15 cellular contexts compared by ENCODE assay signal in genomic region chr3:15299036-15299435, GRCh38. TPM values are rescaled to one million over a fixed set of nuclear protein-coding genes. Genes with fewer than 3 reads are reported as not detected.
DNase-seq lines count a peak whose midpoint lies in the region; ATAC-seq and TF ChIP-seq lines count a peak whose summit lies in the region.
"Had no signal": no experiment of that assay in that cellular context is flagged by ENCODE, and none has a peak within 500 bp of the region (broad histone marks: within the 10 kb centered on the region; RNA-seq: fewer than 3 reads in every experiment).

No MANE protein-coding gene starts in this region.

- peaks cover 12% of the 10 kb centered on the region for H3K36me3 ChIP-seq in suprapubic skin
- H3K36me3 ChIP-seq: transverse colon had no signal

- DNase-seq in activated CD4-positive, alpha-beta T cell treated with anti-CD3 and anti-CD28 coated beads for 36 hours = peak; percentile 28
- no peak for DNase-seq in activated CD4-positive, alpha-beta T cell treated with anti-CD3 and anti-CD28 coated beads, Interleukin-2, amount 10 ng/mL, durations not matched to agents 7 days and 5 days
- DNase-seq in left colon (no peak), suprapubic skin (ENCODE audit: low spot score in 2 of 2) (peak in 1 of 2 donors; percentile 50), NCI-H345 (lab: John Stamatoyannopoulos, UW) (no peak)
- DNase-seq: 8988T; activated naive CD4-positive, alpha-beta T cell treated with anti-CD3 and anti-CD28 coated beads for 36 hours; CD8-positive, alpha-beta T cell; GF-D8; islet precursor cell; NCI-H2081 treated with DMSO at 0.1 percent for 48 hours; transverse colon had no signal

- TF ChIP-seq CTCF in suprapubic skin (IDR thresholded peaks at IDR 0.05) = no peak

- intact Hi-C loops in activated CD4-positive, alpha-beta T cell treated with anti-CD3 and anti-CD28 coated beads for 36 hours (cut with DNase I, micrococcal nuclease) = no loop called here
- intact Hi-C loops in left colon (cut with DNase I, micrococcal nuclease) = no loop called here

- peaks cover 25% of the 10 kb centered on the region for H3K4me1 ChIP-seq in suprapubic skin

- no peak overlapping the region for H3K4me3 ChIP-seq in suprapubic skin
- H3K4me3 ChIP-seq: transverse colon had no signal

- TF ChIP-seq EP300 in suprapubic skin (IDR thresholded peaks at IDR 0.05) = no peak

- no peaks in the 10 kb centered on the region for H3K9me3 ChIP-seq in suprapubic skin
- H3K9me3 ChIP-seq: transverse colon had no signal

- H3K27ac ChIP-seq in suprapubic skin = peak overlapping the region; percentile 18
- H3K27ac ChIP-seq: transverse colon had no signal

- CTCF ChIA-PET in activated CD4-positive, alpha-beta T cell treated with anti-CD3 and anti-CD28 coated beads for 36 hours (lab: Charles Lee) = interaction anchor here (0.6 to 2.9 kb wide), 11 partner anchors 8 to 199 kb away, joined by 3 to 10 read pairs (median 3); partner anchors contain the start of gene SH3BP5
- CTCF ChIA-PET in activated CD4-positive, alpha-beta T cell treated with anti-CD3 and anti-CD28 coated beads, Interleukin-2, amount 10 ng/mL, durations not matched to agents 7 days and 5 days (lab: Charles Lee) = interaction anchor here (0.6 to 1.6 kb wide), 4 partner anchors 8 to 95 kb away, joined by 3 to 4 read pairs (median 3); partner anchors contain the start of gene SH3BP5

- WGBS in suprapubic skin = 44% methylated on average over 3 of the region's 3 CpGs

- TF ChIP-seq POLR2A in suprapubic skin (IDR thresholded peaks at IDR 0.05) = no peak

- no peaks in the 10 kb centered on the region for H3K27me3 Mint-ChIP-seq in activated CD4-positive, alpha-beta T cell treated with anti-CD3 and anti-CD28 coated beads for 36 hours
- H3K27me3 Mint-ChIP-seq in activated CD4-positive, alpha-beta T cell treated with anti-CD3 and anti-CD28 coated beads, Interleukin-2, amount 10 ng/mL, durations not matched to agents 7 days and 5 days = no peaks in the 10 kb centered on the region
- H3K27me3 Mint-ChIP-seq in activated T-helper 17 cell treated with anti-CD3 and anti-CD28 coated beads, Interleukin-2, amount 50 U/mL, for 72 hours = no peaks in the 10 kb centered on the region

- H3K36me3 Mint-ChIP-seq in activated CD4-positive, alpha-beta T cell treated with anti-CD3 and anti-CD28 coated beads for 36 hours (ENCODE audit: low read depth) = peaks cover 30% of the 10 kb centered on the region
- peaks cover 72% of the 10 kb centered on the region for H3K36me3 Mint-ChIP-seq in activated CD4-positive, alpha-beta T cell treated with anti-CD3 and anti-CD28 coated beads, Interleukin-2, amount 10 ng/mL, durations not matched to agents 7 days and 5 days (ENCODE audit: low read depth)
- H3K36me3 Mint-ChIP-seq in activated T-helper 17 cell treated with anti-CD3 and anti-CD28 coated beads, Interleukin-2, amount 50 U/mL, for 72 hours (ENCODE audit: low read depth) = peaks cover 55% of the 10 kb centered on the region

- H3K4me1 Mint-ChIP-seq in activated CD4-positive, alpha-beta T cell treated with anti-CD3 and anti-CD28 coated beads for 36 hours = peaks cover 65% of the 10 kb centered on the region
- H3K4me1 Mint-ChIP-seq in activated CD4-positive, alpha-beta T cell treated with anti-CD3 and anti-CD28 coated beads, Interleukin-2, amount 10 ng/mL, durations not matched to agents 7 days and 5 days = peaks cover 68% of the 10 kb centered on the region
- H3K4me1 Mint-ChIP-seq in activated T-helper 17 cell treated with anti-CD3 and anti-CD28 coated beads, Interleukin-2, amount 50 U/mL, for 72 hours = peaks cover 53% of the 10 kb centered on the region

- H3K27ac Mint-ChIP-seq in activated CD4-positive, alpha-beta T cell treated with anti-CD3 and anti-CD28 coated beads for 36 hours = peak overlapping the region; percentile 45
- no peak overlapping the region for H3K27ac Mint-ChIP-seq in activated CD4-positive, alpha-beta T cell treated with anti-CD3 and anti-CD28 coated beads, Interleukin-2, amount 10 ng/mL, durations not matched to agents 7 days and 5 days
- peak overlapping the region; percentile 70 for H3K27ac Mint-ChIP-seq in activated T-helper 17 cell treated with anti-CD3 and anti-CD28 coated beads, Interleukin-2, amount 50 U/mL, for 72 hours
- H3K27ac Mint-ChIP-seq: activated naive CD4-positive, alpha-beta T cell treated with anti-CD3 and anti-CD28 coated beads for 36 hours had no signal

- no peaks in the 10 kb centered on the region for H3K27me3 ChIP-seq in suprapubic skin
- H3K27me3 ChIP-seq: transverse colon had no signal

- H3K4me3 Mint-ChIP-seq in activated CD4-positive, alpha-beta T cell treated with anti-CD3 and anti-CD28 coated beads for 36 hours = no peak overlapping the region
- H3K4me3 Mint-ChIP-seq in activated CD4-positive, alpha-beta T cell treated with anti-CD3 and anti-CD28 coated beads, Interleukin-2, amount 10 ng/mL, durations not matched to agents 7 days and 5 days = no peak overlapping the region
- H3K4me3 Mint-ChIP-seq in activated T-helper 17 cell treated with anti-CD3 and anti-CD28 coated beads, Interleukin-2, amount 50 U/mL, for 72 hours = peak overlapping the region; percentile 26
- H3K4me3 Mint-ChIP-seq: activated naive CD4-positive, alpha-beta T cell treated with anti-CD3 and anti-CD28 coated beads for 36 hours; CD8-positive, alpha-beta T cell had no signal

- POLR2A ChIA-PET in activated CD4-positive, alpha-beta T cell treated with anti-CD3 and anti-CD28 coated beads for 36 hours (lab: Charles Lee) = interaction anchor here (0.9 to 1.2 kb wide), 3 partner anchors 9 to 62 kb away, joined by 3 to 8 read pairs (median 3); no protein-coding TSS in a partner anchor
- POLR2A ChIA-PET in activated CD4-positive, alpha-beta T cell treated with anti-CD3 and anti-CD28 coated beads, Interleukin-2, amount 10 ng/mL, durations not matched to agents 7 days and 5 days (lab: Charles Lee) = no interaction called here

- peak; percentile 20 for ATAC-seq in activated CD4-positive, alpha-beta T cell treated with anti-CD3 and anti-CD28 coated beads for 36 hours
- ATAC-seq in activated T-helper 17 cell treated with anti-CD3 and anti-CD28 coated beads, Interleukin-2, amount 50 U/mL, for 72 hours (replicated peaks) = peak; percentile 30
- ATAC-seq in left colon (peak; percentile 58), GM21619 (IDR thresholded peaks at IDR 0.05; ENCODE audit: unreplicated experiment) (no peak), HG03521 (IDR thresholded peaks at IDR 0.05; ENCODE audit: unreplicated experiment) (no peak)
- ATAC-seq: CD8-positive, alpha-beta T cell had no signal

- H3K9me3 Mint-ChIP-seq in activated CD4-positive, alpha-beta T cell treated with anti-CD3 and anti-CD28 coated beads for 36 hours (ENCODE audit: low read depth) = no peaks in the 10 kb centered on the region
- H3K9me3 Mint-ChIP-seq in activated CD4-positive, alpha-beta T cell treated with anti-CD3 and anti-CD28 coated beads, Interleukin-2, amount 10 ng/mL, durations not matched to agents 7 days and 5 days = no peaks in the 10 kb centered on the region
- H3K9me3 Mint-ChIP-seq in activated T-helper 17 cell treated with anti-CD3 and anti-CD28 coated beads, Interleukin-2, amount 50 U/mL, for 72 hours = no peaks in the 10 kb centered on the region
- H3K9me3 Mint-ChIP-seq: activated naive CD4-positive, alpha-beta T cell treated with anti-CD3 and anti-CD28 coated beads for 36 hours; CD8-positive, alpha-beta T cell had no signal

RNA-seq across cellular contexts. Expression of gene SH3BP5, which starts 33.4 kb away (rescaled TPM):
- 1 to 10 TPM; 8.9 to 9.4 TPM for total RNA-seq in activated CD4-positive, alpha-beta T cell treated with anti-CD3 and anti-CD28 coated beads for 36 hours
- total RNA-seq in activated CD4-positive, alpha-beta T cell treated with anti-CD3 and anti-CD28 coated beads, Interleukin-2, amount 10 ng/mL, durations not matched to agents 7 days and 5 days = 10 to 100 TPM; 33.8 to 38.2 TPM
- 10 to 100 TPM; 20.2 to 24.6 TPM for total RNA-seq in activated T-helper 17 cell treated with anti-CD3 and anti-CD28 coated beads, Interleukin-2, amount 50 U/mL, for 72 hours
- total RNA-seq in left colon = 10 to 100 TPM in 1 of 2 donors, 1 to 10 TPM in 1; 7.6 to 12.1 TPM
- total RNA-seq in suprapubic skin = 10 to 100 TPM; 11.2 to 27.0 (median 17.8) TPM

Comparison
In these comparisons a context has a peak if more than half of its experiments do, and no peak if none do; other contexts are left out.
1. ATAC-seq: peak in activated CD4-positive, alpha-beta T cell treated with anti-CD3 and anti-CD28 coated beads for 36 hours (single experiment), activated T-helper 17 cell treated with anti-CD3 and anti-CD28 coated beads, Interleukin-2, amount 50 U/mL, for 72 hours (single experiment) and left colon (single experiment); none in GM21619 (single experiment) and HG03521 (single experiment).